In the genomic region with DNA sequence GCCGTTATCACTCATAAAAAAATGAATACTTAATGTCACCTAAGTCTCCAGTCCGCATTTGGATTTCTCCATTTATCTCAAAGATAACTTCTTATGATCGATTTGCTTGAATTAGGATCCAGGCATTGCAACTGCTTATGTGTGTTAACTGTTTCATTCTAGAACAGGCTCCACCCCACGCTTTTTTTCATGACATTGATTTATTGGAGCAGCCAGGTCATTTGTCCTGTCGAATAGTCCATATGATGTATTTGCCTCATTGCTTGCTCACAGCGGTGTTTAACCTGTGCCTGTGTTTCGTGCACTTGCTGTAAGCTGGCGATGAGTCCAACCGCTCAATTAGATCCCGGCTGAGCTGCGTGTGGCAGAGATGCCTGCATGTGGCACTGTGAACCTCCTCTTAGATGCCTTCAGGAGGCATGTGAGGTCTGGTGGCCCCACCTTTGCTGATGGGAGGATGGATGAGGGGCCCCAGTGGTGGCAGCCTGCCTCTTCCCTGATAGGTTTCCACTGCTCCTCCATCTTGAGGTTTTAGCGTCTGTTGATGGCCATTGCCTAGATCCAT, we compare ENCODE assay signal across 1 cellular context.
TF ChIP-seq lines count a peak whose summit lies in the region.

No MANE protein-coding gene starts in this region.

TF ChIP-seq in HepG2, 621 proteins besides CTCF, POLR2A, EP300 and RAD21:
- TF ChIP-seq SOX5 (CRISPR knock-in tag; IDR thresholded peaks at IDR 0.05; ENCODE audit: borderline replicate concordance), result no peak
- TF ChIP-seq MZF1 (CRISPR knock-in tag; IDR thresholded peaks at IDR 0.05; ENCODE audit: borderline replicate concordance), result no peak
- TF ChIP-seq U2AF2 (IDR thresholded peaks at IDR 0.05; ENCODE audit: low read depth, low read length), result no peak
- no peak for TF ChIP-seq ZSCAN22 (CRISPR knock-in tag; IDR thresholded peaks at IDR 0.05)
- TF ChIP-seq ISL2 (CRISPR knock-in tag; IDR thresholded peaks at IDR 0.05), result no peak
- no peak for TF ChIP-seq HNRNPH1 (optimal IDR thresholded peaks at IDR 0.05; ENCODE audit: low read depth, low read length)
- TF ChIP-seq, protein P1, sequence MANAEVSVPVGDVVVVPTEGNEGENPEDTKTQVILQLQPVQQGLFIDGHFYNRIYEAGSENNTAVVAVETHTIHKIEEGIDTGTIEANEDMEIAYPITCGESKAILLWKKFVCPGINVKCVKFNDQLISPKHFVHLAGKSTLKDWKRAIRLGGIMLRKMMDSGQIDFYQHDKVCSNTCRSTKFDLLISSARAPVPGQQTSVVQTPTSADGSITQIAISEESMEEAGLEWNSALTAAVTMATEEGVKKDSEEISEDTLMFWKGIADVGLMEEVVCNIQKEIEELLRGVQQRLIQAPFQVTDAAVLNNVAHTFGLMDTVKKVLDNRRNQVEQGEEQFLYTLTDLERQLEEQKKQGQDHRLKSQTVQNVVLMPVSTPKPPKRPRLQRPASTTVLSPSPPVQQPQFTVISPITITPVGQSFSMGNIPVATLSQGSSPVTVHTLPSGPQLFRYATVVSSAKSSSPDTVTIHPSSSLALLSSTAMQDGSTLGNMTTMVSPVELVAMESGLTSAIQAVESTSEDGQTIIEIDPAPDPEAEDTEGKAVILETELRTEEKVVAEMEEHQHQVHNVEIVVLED (CRISPR knock-in tag; IDR thresholded peaks at IDR 0.05; ENCODE audit: borderline replicate concordance), result no peak
- no peak for TF ChIP-seq FOXP1 (IDR thresholded peaks at IDR 0.05)
- no peak for TF ChIP-seq FOXP1 (CRISPR knock-in tag; IDR thresholded peaks at IDR 0.05)
- TF ChIP-seq ZNF263 (CRISPR knock-in tag; IDR thresholded peaks at IDR 0.05), result no peak
- TF ChIP-seq ZNF614 (CRISPR knock-in tag; IDR thresholded peaks at IDR 0.05; ENCODE audit: borderline replicate concordance), result no peak
